In the genomic region with DNA sequence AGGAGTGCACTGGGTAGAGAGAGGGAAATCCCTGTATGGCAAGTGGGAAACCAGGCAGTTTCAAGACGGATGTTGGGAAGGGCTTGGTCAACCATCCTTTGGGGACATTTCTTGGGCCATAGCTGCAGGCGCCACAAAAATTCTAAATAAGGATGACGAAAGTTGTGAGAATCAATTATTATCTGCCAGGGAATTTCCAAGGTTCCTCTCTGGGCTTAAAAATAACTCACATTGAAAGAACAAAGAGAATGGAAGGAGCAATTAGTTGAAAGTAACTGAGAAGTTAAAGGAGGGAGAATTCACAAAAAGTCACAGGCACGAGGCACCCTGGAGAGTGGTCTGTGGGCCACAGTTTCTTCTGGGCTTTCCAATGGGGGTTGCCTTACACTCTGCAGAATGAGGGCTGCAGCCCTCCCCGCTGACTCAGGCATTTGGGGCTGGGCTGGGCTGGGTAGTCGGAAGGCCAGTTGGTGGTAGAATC, we compare ENCODE assay signal across 17 cellular contexts.
DNase-seq lines count a peak whose midpoint lies in the region; ATAC-seq and TF ChIP-seq lines count a peak whose summit lies in the region.
"Had no signal": no experiment of that assay in that cellular context is flagged by ENCODE, and none has a peak within 500 bp of the region (broad histone marks: within the 10 kb centered on the region; RNA-seq: fewer than 3 reads in every experiment).

No MANE protein-coding gene starts in this region.

- ATAC-seq in GM19025 (IDR thresholded peaks at IDR 0.05; ENCODE audit: low read depth, unreplicated experiment) (peak; percentile 76), HG02642 (IDR thresholded peaks at IDR 0.05; ENCODE audit: poor library complexity, unreplicated experiment) (peak; percentile 58)
- ATAC-seq in naive thymus-derived CD8-positive, alpha-beta T cell: no peak
- ATAC-seq: activated naive CD8-positive, alpha-beta T cell treated with anti-CD3 and anti-CD28 coated beads, Interleukin-2, amount 50 U/mL, for 24 hours; gastroesophageal sphincter; SK-N-SH treated with all-trans-retinoic acid at 6 μM for 48 hours had no signal

- no peak overlapping the region for H3K9ac ChIP-seq in colonic mucosa (ENCODE audit: low read depth in 2 of 2, low read length in 2 of 2)

- peak; percentile 18 for DNase-seq in GM12864 (ENCODE audit: low read depth)
- DNase-seq in breast epithelium (ENCODE audit: low spot score in 2 of 2): no peak
- no peak for DNase-seq in activated CD4-positive, alpha-beta T cell treated with anti-CD3 and anti-CD28 coated beads for 1 hour
- DNase-seq in naive thymus-derived CD8-positive, alpha-beta T cell: no peak
- no peak for DNase-seq in DMS53 (lab: John Stamatoyannopoulos, UW)
- no peak for DNase-seq in colonic mucosa
- DNase-seq: activated naive CD8-positive, alpha-beta T cell treated with anti-CD3 and anti-CD28 coated beads, Interleukin-2, amount 50 U/mL, for 24 hours; central memory CD4-positive, alpha-beta T cell; COR-L47; MM.1S; NCI-H187; NCI-H510A had no signal

- H3K27me3 Mint-ChIP-seq in naive thymus-derived CD8-positive, alpha-beta T cell: no peaks in the 10 kb centered on the region
- H3K27me3 Mint-ChIP-seq: activated naive CD8-positive, alpha-beta T cell treated with anti-CD3 and anti-CD28 coated beads, Interleukin-2, amount 50 U/mL, for 24 hours had no signal

- H3K9me3 Mint-ChIP-seq in naive thymus-derived CD8-positive, alpha-beta T cell: no peaks in the 10 kb centered on the region
- H3K9me3 Mint-ChIP-seq: activated naive CD8-positive, alpha-beta T cell treated with anti-CD3 and anti-CD28 coated beads, Interleukin-2, amount 50 U/mL, for 24 hours; activated T-helper 1 cell treated with anti-CD3 and anti-CD28 coated beads, Interleukin-12 subunit alpha, Interleukin-12 subunit beta, Interleukin-2, Interleukin-4 antibody, amounts not matched to agents 30 ng/mL and 10 ng/mL and 1 ng/mL, durations not matched to agents 14 hours and 24 hours and 36 hours had no signal

- H3K36me3 Mint-ChIP-seq in naive thymus-derived CD8-positive, alpha-beta T cell: no peaks in the 10 kb centered on the region

- no peak overlapping the region for H3K4me3 Mint-ChIP-seq in naive thymus-derived CD8-positive, alpha-beta T cell
- H3K4me3 Mint-ChIP-seq: activated naive CD8-positive, alpha-beta T cell treated with anti-CD3 and anti-CD28 coated beads, Interleukin-2, amount 50 U/mL, for 24 hours; activated T-helper 1 cell treated with anti-CD3 and anti-CD28 coated beads, Interleukin-12 subunit alpha, Interleukin-12 subunit beta, Interleukin-2, Interleukin-4 antibody, amounts not matched to agents 30 ng/mL and 10 ng/mL and 1 ng/mL, durations not matched to agents 14 hours and 24 hours and 36 hours had no signal

- intact Hi-C loops in breast epithelium (cut with DNase I; ENCODE audit: low total_unique reads): no loop called here
- intact Hi-C loops in colonic mucosa (cut with DNase I): no loop called here

- no peak overlapping the region for H3K4me3 ChIP-seq in GM12864 (ENCODE audit: low read depth, low read length)
- H3K4me3 ChIP-seq in breast epithelium: no peak overlapping the region
- no peak overlapping the region for H3K4me3 ChIP-seq in colonic mucosa
- H3K4me3 ChIP-seq: gastroesophageal sphincter had no signal

- H3K27me3 ChIP-seq in breast epithelium (no peaks in the 10 kb centered on the region), colonic mucosa (no peaks in the 10 kb centered on the region)
- H3K27me3 ChIP-seq: gastroesophageal sphincter had no signal

- TF ChIP-seq POLR2A in breast epithelium (IDR thresholded peaks at IDR 0.05): no peak

- POLR2A ChIA-PET in naive thymus-derived CD8-positive, alpha-beta T cell (lab: Charles Lee): no interaction called here

- H3K27ac Mint-ChIP-seq in naive thymus-derived CD8-positive, alpha-beta T cell: no peak overlapping the region
- H3K27ac Mint-ChIP-seq: activated naive CD8-positive, alpha-beta T cell treated with anti-CD3 and anti-CD28 coated beads, Interleukin-2, amount 50 U/mL, for 24 hours; activated T-helper 1 cell treated with anti-CD3 and anti-CD28 coated beads, Interleukin-12 subunit alpha, Interleukin-12 subunit beta, Interleukin-2, Interleukin-4 antibody, amounts not matched to agents 30 ng/mL and 10 ng/mL and 1 ng/mL, durations not matched to agents 14 hours and 24 hours and 36 hours had no signal

- no peaks in the 10 kb centered on the region for H3K4me1 Mint-ChIP-seq in naive thymus-derived CD8-positive, alpha-beta T cell

- H3K9me3 ChIP-seq in breast epithelium (no peaks in the 10 kb centered on the region), colonic mucosa (no peaks in the 10 kb centered on the region)
- H3K9me3 ChIP-seq: gastroesophageal sphincter had no signal

- H3K36me3 ChIP-seq in breast epithelium (no peaks in the 10 kb centered on the region), colonic mucosa (no peaks in the 10 kb centered on the region)

- no peak for TF ChIP-seq CTCF in GM12864 (IDR thresholded peaks at IDR 0.05; ENCODE audit: low read depth, low read length, missing control alignments)
- no peak for TF ChIP-seq CTCF in breast epithelium (IDR thresholded peaks at IDR 0.05)
- no peak for TF ChIP-seq CTCF in colonic mucosa (IDR thresholded peaks at IDR 0.05)

- peaks cover 5 to 20% of the 10 kb centered on the region in 2 donors for H3K4me1 ChIP-seq in breast epithelium
- no peaks in the 10 kb centered on the region for H3K4me1 ChIP-seq in colonic mucosa

- H3K27ac ChIP-seq in breast epithelium (peak overlapping the region; percentile 70 to 78), colonic mucosa (no peak overlapping the region)

Comparison
In these comparisons a context has a peak if more than half of its experiments do, and no peak if none do; other contexts are left out.
1. ATAC-seq: peak in GM19025 (single experiment) and HG02642 (single experiment); none in naive thymus-derived CD8-positive, alpha-beta T cell (0 of 2).